1 cellular context compared by ENCODE assay signal in genomic region chr20:59084041-59084841, GRCh38.
TF ChIP-seq lines count a peak whose summit lies in the region.

No MANE protein-coding gene starts in this region.

TF ChIP-seq in H1, 55 proteins besides CTCF, POLR2A, EP300 and RAD21:
- TF ChIP-seq ATF2 (IDR thresholded peaks at IDR 0.05; ENCODE audit: low read length) (no peak), PHF8 (conservative IDR thresholded peaks at IDR 0.05; ENCODE audit: low read depth, low read length) (no peak), KDM5A (IDR thresholded peaks at IDR 0.05; ENCODE audit: low read length) (no peak), E2F6 (IDR thresholded peaks at IDR 0.05) (peak; percentile 57)
